Comparison of ENCODE assay signal across 8 cellular contexts in the genomic region with DNA sequence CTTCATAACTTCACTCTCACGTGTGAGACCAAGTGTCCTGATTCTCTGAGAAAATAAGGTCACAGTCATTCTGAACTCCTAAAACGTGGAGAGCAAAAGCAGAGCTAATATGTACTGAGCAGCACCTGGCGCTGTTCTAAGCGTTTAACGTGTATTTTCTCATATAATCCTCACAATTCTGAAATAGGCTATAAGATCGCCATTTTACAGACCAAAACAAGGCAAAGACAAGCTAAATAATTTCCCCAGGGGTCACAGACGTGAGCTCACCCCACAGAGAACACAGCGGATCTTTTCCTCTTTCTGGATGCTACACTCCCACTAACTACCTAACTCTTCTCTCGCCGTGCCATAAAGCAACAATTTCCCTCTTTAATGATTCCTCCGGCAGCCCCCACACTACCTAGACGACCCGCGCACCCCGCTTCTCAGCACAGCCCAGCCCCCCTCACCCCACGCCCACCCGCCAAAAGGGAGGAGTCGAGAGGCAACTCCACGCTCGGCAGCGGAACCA. TPM values are rescaled to one million over a fixed set of nuclear protein-coding genes. Genes with fewer than 3 reads are reported as not detected.
DNase-seq lines count a peak whose midpoint lies in the region; ATAC-seq and TF ChIP-seq lines count a peak whose summit lies in the region.

No MANE protein-coding gene starts in this region.

- H3K27me3 Mint-ChIP-seq in effector memory CD8-positive, alpha-beta T cell: no peaks in the 10 kb centered on the region

- ATAC-seq in HG02678 (IDR thresholded peaks at IDR 0.05; ENCODE audit: unreplicated experiment) (peak; percentile 2), SK-N-SH treated with all-trans-retinoic acid at 6 μM for 48 hours (peak; percentile 15), aorta (ENCODE audit: low FRiP score) (peak; percentile 5)
- no peak for ATAC-seq in effector memory CD8-positive, alpha-beta T cell (replicated peaks)

- peak overlapping the region; percentile 77 to 90 for H3K9ac ChIP-seq in mucosa of rectum (ENCODE audit: low read depth in 1 of 2, low read length in 2 of 2)

- peaks cover 18% of the 10 kb centered on the region for H3K36me3 Mint-ChIP-seq in effector memory CD8-positive, alpha-beta T cell (ENCODE audit: insufficient read depth)

- WGBS in aorta, 2 donors: 1% methylated on average over 21 of the region's 21 CpGs

- H3K36me3 ChIP-seq in mucosa of rectum (ENCODE audit: control insufficient read depth in 2 of 2, insufficient read depth in 2 of 2, low read length in 2 of 2) (no peaks in the 10 kb centered on the region), aorta (ENCODE audit: control insufficient read depth in 1 of 2, insufficient read depth in 2 of 2, low read length in 1 of 2) (no peaks in the 10 kb centered on the region)

- peak overlapping the region; percentile 97 to 98 for H3K27ac Mint-ChIP-seq in effector memory CD8-positive, alpha-beta T cell

- H3K27me3 ChIP-seq in mucosa of rectum (ENCODE audit: control insufficient read depth in 2 of 2, insufficient read depth in 2 of 2, low read length in 2 of 2) (no peaks in the 10 kb centered on the region), aorta (ENCODE audit: control insufficient read depth in 1 of 2, insufficient read depth in 2 of 2, low read length in 1 of 2) (no peaks in the 10 kb centered on the region)

- H3K9me3 Mint-ChIP-seq in effector memory CD8-positive, alpha-beta T cell: no peaks in the 10 kb centered on the region

- H3K4me3 ChIP-seq in mucosa of rectum (ENCODE audit: low read length in 2 of 2) (peak overlapping the region; percentile 72 to 88), aorta (ENCODE audit: low read length in 2 of 2) (peak overlapping the region; percentile 67 to 94)

- H3K4me3 Mint-ChIP-seq in effector memory CD8-positive, alpha-beta T cell: peak overlapping the region; percentile 93 to 97

- intact Hi-C loops in aorta (cut with DNase I): no loop called here

- H3K4me1 ChIP-seq in mucosa of rectum (ENCODE audit: control insufficient read depth in 2 of 2, insufficient read depth in 2 of 2, low read length in 2 of 2) (no peaks in the 10 kb centered on the region), aorta (ENCODE audit: control insufficient read depth in 1 of 2, insufficient read depth in 2 of 2, low read length in 2 of 2) (no peaks in the 10 kb centered on the region)

- peak overlapping the region; percentile 97 for H3K27ac ChIP-seq in mucosa of rectum (ENCODE audit: low read depth in 2 of 2, low read length in 2 of 2)
- peak overlapping the region; percentile 55 to 80 for H3K27ac ChIP-seq in aorta (ENCODE audit: low read depth in 1 of 2, low read length in 2 of 2)

- DNase-seq in DMS 273 (lab: John Stamatoyannopoulos, UW; ENCODE audit: unreplicated experiment): peak; percentile 62
- DNase-seq in DMS 273 treated with DMSO at 0.1 percent for 48 hours (lab: John Stamatoyannopoulos, UW): no peak
- DNase-seq in effector memory CD8-positive, alpha-beta T cell: no peak
- no peak for DNase-seq in aorta
- DNase-seq in NCI-H226: no peak

- H3K9me3 ChIP-seq in mucosa of rectum (ENCODE audit: control insufficient read depth in 2 of 2, low read length in 2 of 2) (no peaks in the 10 kb centered on the region), aorta (ENCODE audit: control insufficient read depth, low read length) (no peaks in the 10 kb centered on the region)

- peaks cover 11 to 12% of the 10 kb centered on the region in 2 donors for H3K4me1 Mint-ChIP-seq in effector memory CD8-positive, alpha-beta T cell (ENCODE audit: low read depth in 2 of 2)

TF ChIP-seq in SK-N-SH treated with all-trans-retinoic acid at 6 μM for 48 hours, 23 proteins besides CTCF, POLR2A, EP300 and RAD21:
- no peak for TF ChIP-seq GLIS3 (CRISPR knock-in tag; IDR thresholded peaks at IDR 0.05)
- no peak for TF ChIP-seq TOX (CRISPR knock-in tag; IDR thresholded peaks at IDR 0.05; ENCODE audit: borderline replicate concordance)
- TF ChIP-seq ZNF565 (CRISPR knock-in tag; conservative IDR thresholded peaks at IDR 0.05; ENCODE audit: low read depth): no peak
- no peak for TF ChIP-seq BACH2 (CRISPR knock-in tag; IDR thresholded peaks at IDR 0.05; ENCODE audit: borderline replicate concordance)
- no peak for TF ChIP-seq ZC3H10 (CRISPR knock-in tag; IDR thresholded peaks at IDR 0.05)
- no peak for TF ChIP-seq ESRRG (CRISPR knock-in tag; IDR thresholded peaks at IDR 0.05)
- no peak for TF ChIP-seq ZFP3 (CRISPR knock-in tag; IDR thresholded peaks at IDR 0.05)
- no peak for TF ChIP-seq TSHZ2 (CRISPR knock-in tag; IDR thresholded peaks at IDR 0.05)
- TF ChIP-seq OSR1 (CRISPR knock-in tag; IDR thresholded peaks at IDR 0.05): no peak
- TF ChIP-seq, protein P1, sequence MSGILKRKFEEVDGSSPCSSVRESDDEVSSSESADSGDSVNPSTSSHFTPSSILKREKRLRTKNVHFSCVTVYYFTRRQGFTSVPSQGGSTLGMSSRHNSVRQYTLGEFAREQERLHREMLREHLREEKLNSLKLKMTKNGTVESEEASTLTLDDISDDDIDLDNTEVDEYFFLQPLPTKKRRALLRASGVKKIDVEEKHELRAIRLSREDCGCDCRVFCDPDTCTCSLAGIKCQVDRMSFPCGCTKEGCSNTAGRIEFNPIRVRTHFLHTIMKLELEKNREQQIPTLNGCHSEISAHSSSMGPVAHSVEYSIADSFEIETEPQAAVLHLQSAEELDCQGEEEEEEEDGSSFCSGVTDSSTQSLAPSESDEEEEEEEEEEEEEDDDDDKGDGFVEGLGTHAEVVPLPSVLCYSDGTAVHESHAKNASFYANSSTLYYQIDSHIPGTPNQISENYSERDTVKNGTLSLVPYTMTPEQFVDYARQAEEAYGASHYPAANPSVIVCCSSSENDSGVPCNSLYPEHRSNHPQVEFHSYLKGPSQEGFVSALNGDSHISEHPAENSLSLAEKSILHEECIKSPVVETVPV (CRISPR knock-in tag; IDR thresholded peaks at IDR 0.05): no peak
- no peak for TF ChIP-seq ARNTL (CRISPR knock-in tag; IDR thresholded peaks at IDR 0.05; ENCODE audit: borderline replicate concordance, low read depth)
- no peak for TF ChIP-seq ZNF8 (CRISPR knock-in tag; IDR thresholded peaks at IDR 0.05)
- no peak for TF ChIP-seq PATZ1 (CRISPR knock-in tag; IDR thresholded peaks at IDR 0.05; ENCODE audit: borderline replicate concordance)

RNA-seq across cellular contexts. Expression of gene SUPT3H, which starts 0.6 kb away (rescaled TPM):
- 1 to 10 TPM; 6.8 to 9.4 TPM for total RNA-seq in aorta
- polyA plus RNA-seq in aorta: 1 to 10 TPM; 2.3 to 4.8 TPM

RNA-seq across cellular contexts. Expression of gene RUNX2, which starts 49.0 kb away (rescaled TPM):
- 1 to 10 TPM; 2.3 to 5.4 TPM for total RNA-seq in aorta
- polyA plus RNA-seq in aorta: 1 to 10 TPM; 1.0 to 1.5 TPM
